In the genomic region with DNA sequence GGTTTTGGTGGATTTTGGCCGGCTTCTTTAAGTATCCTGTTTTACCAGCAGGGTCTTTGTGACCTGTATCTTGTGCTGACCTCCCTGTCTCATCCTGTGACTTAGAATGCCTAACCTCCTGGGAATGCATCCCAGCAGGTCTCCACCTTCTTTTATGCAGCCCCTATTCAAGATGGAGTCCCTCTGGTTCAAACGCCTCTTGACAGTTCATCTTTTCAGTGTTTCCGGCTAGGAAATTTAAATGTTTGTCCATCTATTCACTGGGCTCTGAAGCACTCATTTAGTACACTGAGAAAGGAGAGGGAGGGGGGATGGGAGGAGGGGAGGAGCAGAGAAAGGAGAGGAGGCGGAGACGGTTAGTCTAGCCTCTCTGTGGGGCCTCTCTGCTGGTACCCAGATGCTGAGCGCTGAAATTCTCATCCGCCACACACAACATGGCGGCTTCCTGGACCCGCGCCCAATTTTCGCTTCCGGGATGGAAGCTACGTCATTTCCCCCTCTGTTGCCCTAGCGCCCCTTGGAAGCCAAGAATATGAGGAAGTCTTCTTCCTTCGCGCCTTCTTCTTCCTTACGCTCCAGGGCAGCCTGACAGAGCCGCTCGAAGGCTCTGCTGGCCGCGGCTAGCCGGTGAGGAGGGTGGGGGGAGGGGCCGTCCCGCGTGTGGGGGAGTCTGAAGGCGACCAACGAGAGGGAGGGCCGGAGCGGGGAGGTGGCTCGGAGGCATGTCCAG, we compare ENCODE assay signal across 8 cellular contexts.
DNase-seq lines count a peak whose midpoint lies in the region; ATAC-seq and TF ChIP-seq lines count a peak whose summit lies in the region.

No MANE protein-coding gene starts in this region.

- DNase-seq in GM06990 (ENCODE audit: extremely low read depth, insufficient read length) (peak; percentile 68), NCI-H2029 treated with DMSO at 0.1 percent for 48 hours (lab: John Stamatoyannopoulos, UW) (peak; percentile 80), dermis microvascular lymphatic vessel endothelial cell (ENCODE audit: low read depth in 2 of 2) (peak; percentile 11 to 44), lower leg skin (ENCODE audit: low spot score in 2 of 2) (peak; percentile 70 to 96), D341Med (ENCODE audit: low spot score) (no peak)
- peak; percentile 83 to 85 for DNase-seq in activated CD4-positive, alpha-beta T cell treated with anti-CD3 and anti-CD28 coated beads, Interleukin-2, amount 50 U/mL, for 24 hours (ENCODE audit: low read depth in 1 of 2, low spot score in 1 of 2)
- DNase-seq in stimulated activated CD4-positive, alpha-beta T cell treated with anti-CD3 and anti-CD28 coated beads, Interleukin-4, amount 100 ng/mL, for 1 hour: peak; percentile 87

- intact Hi-C loops in lower leg skin (cut with DNase I; ENCODE audit: low total_unique reads): no loop called here

- no peaks in the 10 kb centered on the region for H3K36me3 ChIP-seq in GM06990 (ENCODE audit: control insufficient read depth, insufficient read depth, low read length)

- TF ChIP-seq POLR2A in lower leg skin (IDR thresholded peaks at IDR 0.05): no peak

- ATAC-seq in HG02642 (IDR thresholded peaks at IDR 0.05; ENCODE audit: poor library complexity, unreplicated experiment): peak; percentile 99

- 10% methylated on average over 30 of the region's 30 CpGs for WGBS in lower leg skin, 2 donors

- H3K4me3 ChIP-seq in GM06990 (replicated peaks; ENCODE audit: low read depth, low read length) (peak overlapping the region; percentile 59), lower leg skin (ENCODE audit: low read depth, poor library complexity, severe bottlenecking) (peak overlapping the region; percentile 19)

- TF ChIP-seq CTCF in GM06990 (IDR thresholded peaks at IDR 0.05; ENCODE audit: insufficient read depth, low read length, poor library complexity, severe bottlenecking): no peak
- TF ChIP-seq CTCF in lower leg skin (IDR thresholded peaks at IDR 0.05): no peak

- H3K27me3 ChIP-seq in GM06990 (replicated peaks; ENCODE audit: control insufficient read depth, insufficient read depth, low read length): no peaks in the 10 kb centered on the region
